19 cellular contexts compared by ENCODE assay signal in the genomic region with DNA sequence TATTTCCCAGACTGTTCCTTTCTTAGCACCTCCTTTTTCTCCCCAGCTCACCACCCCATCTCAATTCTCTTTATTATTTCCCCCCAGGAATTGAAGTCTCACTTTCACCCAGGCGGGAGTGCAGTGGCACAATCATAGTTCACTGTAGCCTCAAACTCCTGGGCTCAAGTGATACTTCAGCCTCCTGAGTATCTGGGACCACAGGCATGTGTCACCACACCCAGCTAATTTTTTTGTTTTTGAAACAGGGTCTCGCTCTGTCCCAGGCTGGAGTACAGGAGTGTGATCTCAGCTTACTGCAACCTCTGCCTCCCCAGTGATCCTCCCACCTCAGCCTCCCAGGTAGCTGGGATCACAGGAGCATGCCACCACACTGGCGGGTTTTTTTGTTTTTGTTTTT. TPM values are rescaled to one million over a fixed set of nuclear protein-coding genes. Genes with fewer than 3 reads are reported as not detected.
"Had no signal": no experiment of that assay in that cellular context is flagged by ENCODE, and none has a peak within 500 bp of the region (broad histone marks: within the 10 kb centered on the region; RNA-seq: fewer than 3 reads in every experiment).

No MANE protein-coding gene starts in this region.

- H3K36me3 ChIP-seq: ascending aorta, right atrium auricular region had no signal

- H3K9me3 Mint-ChIP-seq: activated naive CD8-positive, alpha-beta T cell treated with anti-CD3 and anti-CD28 coated beads, Interleukin-2, amount 50 U/mL, for 24 hours; natural killer cell; T-cell; type B pancreatic cell had no signal

- H3K27me3 ChIP-seq: ascending aorta, right atrium auricular region had no signal

- H3K9me3 ChIP-seq: ascending aorta, right atrium auricular region, SK-N-SH had no signal

- H3K36me3 Mint-ChIP-seq: natural killer cell had no signal

- H3K4me2 ChIP-seq: SK-N-SH had no signal

- H3K27ac ChIP-seq: ascending aorta, right atrium auricular region, skin epidermis, WERI-Rb-1 had no signal

- H3K27ac Mint-ChIP-seq: activated naive CD8-positive, alpha-beta T cell treated with anti-CD3 and anti-CD28 coated beads, Interleukin-2, amount 50 U/mL, for 24 hours; type B pancreatic cell had no signal

- H3K4me3 Mint-ChIP-seq: activated naive CD8-positive, alpha-beta T cell treated with anti-CD3 and anti-CD28 coated beads, Interleukin-2, amount 50 U/mL, for 24 hours; natural killer cell; T-cell; type B pancreatic cell had no signal

- H3K27me3 Mint-ChIP-seq: activated naive CD8-positive, alpha-beta T cell treated with anti-CD3 and anti-CD28 coated beads, Interleukin-2, amount 50 U/mL, for 24 hours; T-cell; type B pancreatic cell had no signal

- H3K4me3 ChIP-seq: ascending aorta, right atrium auricular region, skin epidermis had no signal

- ATAC-seq: activated naive CD8-positive, alpha-beta T cell treated with anti-CD3 and anti-CD28 coated beads, Interleukin-2, amount 50 U/mL, for 24 hours; natural killer cell; T-cell had no signal

- DNase-seq: activated CD4-positive, alpha-beta T cell treated with anti-CD3 and anti-CD28 coated beads, Interleukin-2, amount 50 U/mL, for 48 hours; activated naive CD4-positive, alpha-beta T cell; activated naive CD8-positive, alpha-beta T cell treated with anti-CD3 and anti-CD28 coated beads, Interleukin-2, amount 50 U/mL, for 24 hours; islet precursor cell; mesendoderm; natural killer cell; SK-N-SH; stimulated activated CD4-positive, alpha-beta T cell treated with anti-CD3 and anti-CD28 coated beads, Interleukin-15, amount 100 ng/mL, for 24 hours; stimulated activated CD4-positive, alpha-beta T cell treated with anti-CD3 and anti-CD28 coated beads, Interleukin-4, amount 100 ng/mL, for 24 hours; stimulated activated naive CD4-positive, alpha-beta T cell; T-cell; WERI-Rb-1 had no signal

RNA-seq across cellular contexts. Expression of a gene that starts 41.6 kb away (rescaled TPM):
- total RNA-seq: ascending aorta, liver, natural killer cell, T-cell had no signal

RNA-seq across cellular contexts. Expression of a gene that starts 43.1 kb away (rescaled TPM):
- total RNA-seq: ascending aorta had no signal

RNA-seq across cellular contexts. Expression of a gene that starts 52.7 kb away (rescaled TPM):
- total RNA-seq: ascending aorta, liver, natural killer cell, posterior vena cava, subcutaneous adipose tissue, T-cell had no signal
